Comparison of ENCODE assay signal across 35 cellular contexts in the genomic region with DNA sequence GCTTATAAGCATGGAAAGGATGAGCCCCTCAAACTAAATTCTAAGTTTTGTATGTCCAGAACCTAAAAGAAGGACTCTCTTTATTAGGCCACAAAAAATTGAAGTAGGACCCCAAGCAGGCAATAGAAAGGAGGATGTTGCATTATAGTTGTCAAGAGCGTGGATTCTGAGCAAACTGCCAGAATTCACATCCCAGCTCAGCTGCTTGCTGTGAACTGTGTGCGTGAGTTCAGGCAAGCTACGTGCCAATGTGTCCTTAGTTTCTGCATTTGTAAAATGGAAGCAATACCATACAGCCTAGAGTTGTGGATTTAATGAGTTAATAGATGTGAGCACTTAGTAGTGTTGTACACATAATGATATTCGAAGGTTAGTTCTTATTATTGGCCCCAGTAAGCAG.
"Had no signal": no experiment of that assay in that cellular context is flagged by ENCODE, and none has a peak within 500 bp of the region (broad histone marks: within the 10 kb centered on the region; RNA-seq: fewer than 3 reads in every experiment).

No MANE protein-coding gene starts in this region.

- H3K27me3 ChIP-seq: ascending aorta, cardiac muscle cell had no signal

- H3K36me3 ChIP-seq: ascending aorta, cardiac muscle cell, WERI-Rb-1 had no signal

- H3K4me1 Mint-ChIP-seq: activated CD4-positive, alpha-beta memory T cell treated with anti-CD3 and anti-CD28 coated beads, Interleukin-2, amount 10 ng/mL, durations not matched to agents 7 days and 5 days; activated CD4-positive, alpha-beta T cell treated with anti-CD3 and anti-CD28 coated beads for 36 hours; activated CD4-positive, alpha-beta T cell treated with anti-CD3 and anti-CD28 coated beads, Interleukin-2, amount 10 ng/mL, durations not matched to agents 7 days and 5 days; activated CD8-positive, alpha-beta memory T cell treated with anti-CD3 and anti-CD28 coated beads, Interleukin-2, amount 10 ng/mL, durations not matched to agents 7 days and 5 days; activated naive CD4-positive, alpha-beta T cell treated with anti-CD3 and anti-CD28 coated beads, Interleukin-2, amount 10 ng/mL, durations not matched to agents 7 days and 5 days; activated naive CD4-positive, alpha-beta T cell treated with anti-CD3 and anti-CD28 coated beads, Interleukin-2, amount 50 U/mL, for 24 hours; activated naive CD8-positive, alpha-beta T cell treated with anti-CD3 and anti-CD28 coated beads, Interleukin-2, amount 10 ng/mL, durations not matched to agents 7 days and 5 days; activated naive CD8-positive, alpha-beta T cell treated with anti-CD3 and anti-CD28 coated beads, Interleukin-2, amount 50 U/mL, for 24 hours had no signal

- H3K27me3 Mint-ChIP-seq: activated CD4-positive, alpha-beta T cell treated with anti-CD3 and anti-CD28 coated beads for 36 hours; activated CD4-positive, alpha-beta T cell treated with anti-CD3 and anti-CD28 coated beads, Interleukin-2, amount 10 ng/mL, durations not matched to agents 7 days and 5 days; activated naive CD4-positive, alpha-beta T cell treated with anti-CD3 and anti-CD28 coated beads, Interleukin-2, amount 10 ng/mL, durations not matched to agents 7 days and 5 days; activated naive CD4-positive, alpha-beta T cell treated with anti-CD3 and anti-CD28 coated beads, Interleukin-2, amount 50 U/mL, for 24 hours; activated naive CD8-positive, alpha-beta T cell; activated naive CD8-positive, alpha-beta T cell treated with anti-CD3 and anti-CD28 coated beads, Interleukin-2, amount 10 ng/mL, durations not matched to agents 7 days and 5 days; activated naive CD8-positive, alpha-beta T cell treated with anti-CD3 and anti-CD28 coated beads, Interleukin-2, amount 50 U/mL, for 24 hours; activated T-cell treated with anti-CD3 and anti-CD28 coated beads, Interleukin-2, amount 50 U/mL, for 24 hours had no signal

- H3K4me3 ChIP-seq: ascending aorta, cardiac muscle cell had no signal

- H3K36me3 Mint-ChIP-seq: activated CD8-positive, alpha-beta memory T cell treated with anti-CD3 and anti-CD28 coated beads, Interleukin-2, amount 10 ng/mL, durations not matched to agents 7 days and 5 days; activated naive CD4-positive, alpha-beta T cell treated with anti-CD3 and anti-CD28 coated beads, Interleukin-2, amount 10 ng/mL, durations not matched to agents 7 days and 5 days; activated naive CD4-positive, alpha-beta T cell treated with anti-CD3 and anti-CD28 coated beads, Interleukin-2, amount 50 U/mL, for 24 hours; activated naive CD8-positive, alpha-beta T cell; activated naive CD8-positive, alpha-beta T cell treated with anti-CD3 and anti-CD28 coated beads, Interleukin-2, amount 10 ng/mL, durations not matched to agents 7 days and 5 days; brain; WTC11 had no signal

- H3K4me1 ChIP-seq: ascending aorta had no signal

- DNase-seq: activated CD4-positive, alpha-beta memory T cell treated with anti-CD3 and anti-CD28 coated beads, Interleukin-2, amount 10 ng/mL, durations not matched to agents 7 days and 5 days; activated CD4-positive, alpha-beta T cell treated with anti-CD3 and anti-CD28 coated beads for 1 hour; activated CD4-positive, alpha-beta T cell treated with anti-CD3 and anti-CD28 coated beads for 36 hours; activated CD4-positive, alpha-beta T cell treated with anti-CD3 and anti-CD28 coated beads for 48 hours; activated CD4-positive, alpha-beta T cell treated with anti-CD3 and anti-CD28 coated beads, Interleukin-2, amount 10 ng/mL, durations not matched to agents 7 days and 5 days; activated CD4-positive, alpha-beta T cell treated with anti-CD3 and anti-CD28 coated beads, Interleukin-2, amount 50 U/mL, for 48 hours; activated CD4-positive, CD25-positive, alpha-beta regulatory T cell; activated CD8-positive, alpha-beta memory T cell treated with anti-CD3 and anti-CD28 coated beads for 24 hours; activated CD8-positive, alpha-beta memory T cell treated with anti-CD3 and anti-CD28 coated beads, Interleukin-2, amount 10 ng/mL, durations not matched to agents 7 days and 5 days; activated CD8-positive, alpha-beta memory T cell treated with anti-CD3 and anti-CD28 coated beads, Interleukin-2, amount 50 U/mL, for 48 hours; activated CD8-positive, alpha-beta T cell treated with anti-CD3 and anti-CD28 coated beads, Interleukin-2, amount 10 ng/mL, durations not matched to agents 7 days and 5 days; activated effector memory CD4-positive, alpha-beta T cell treated with Interleukin-2 at 50 U/mL for 16 hours; activated gamma-delta T cell; activated naive CD4-positive, alpha-beta T cell treated with anti-CD3 and anti-CD28 coated beads, Interleukin-2, amount 10 ng/mL, durations not matched to agents 7 days and 5 days; activated naive CD4-positive, alpha-beta T cell treated with Interleukin-2 at 50 U/mL for 16 hours; activated naive CD8-positive, alpha-beta T cell treated with anti-CD3 and anti-CD28 coated beads, Interleukin-2, amount 10 ng/mL, durations not matched to agents 7 days and 5 days; activated naive CD8-positive, alpha-beta T cell treated with anti-CD3 and anti-CD28 coated beads, Interleukin-2, amount 50 U/mL, for 24 hours; activated T-cell treated with anti-CD3 and anti-CD28 coated beads, Interleukin-2, amount 50 U/mL, for 24 hours; activated T-cell treated with anti-CD3 and anti-CD28 coated beads, Interleukin-2, amount 50 U/mL, for 48 hours; amygdala; central memory CD4-positive, alpha-beta T cell; T-helper 1 cell; T-helper 2 cell; T-helper 9 cell had no signal

- ATAC-seq: activated CD4-positive, alpha-beta T cell treated with anti-CD3 and anti-CD28 coated beads for 36 hours; activated CD4-positive, CD25-positive, alpha-beta regulatory T cell treated with anti-CD3 and anti-CD28 coated beads, Interleukin-2, amount 50 U/mL, for 24 hours; activated CD8-positive, alpha-beta memory T cell treated with anti-CD3 and anti-CD28 coated beads, Interleukin-2, amount 10 ng/mL, durations not matched to agents 7 days and 5 days; activated CD8-positive, alpha-beta T cell treated with anti-CD3 and anti-CD28 coated beads, Interleukin-2, amount 10 ng/mL, durations not matched to agents 7 days and 5 days; activated naive CD8-positive, alpha-beta T cell treated with anti-CD3 and anti-CD28 coated beads, Interleukin-2, amount 50 U/mL, for 24 hours had no signal

- H3K27ac Mint-ChIP-seq: activated CD4-positive, alpha-beta memory T cell treated with anti-CD3 and anti-CD28 coated beads, Interleukin-2, amount 10 ng/mL, durations not matched to agents 7 days and 5 days; activated CD4-positive, alpha-beta T cell treated with anti-CD3 and anti-CD28 coated beads for 36 hours; activated CD4-positive, alpha-beta T cell treated with anti-CD3 and anti-CD28 coated beads, Interleukin-2, amount 10 ng/mL, durations not matched to agents 7 days and 5 days; activated CD8-positive, alpha-beta memory T cell treated with anti-CD3 and anti-CD28 coated beads, Interleukin-2, amount 10 ng/mL, durations not matched to agents 7 days and 5 days; activated CD8-positive, alpha-beta T cell treated with anti-CD3 and anti-CD28 coated beads, Interleukin-2, amount 10 ng/mL, durations not matched to agents 7 days and 5 days; activated naive CD4-positive, alpha-beta T cell treated with anti-CD3 and anti-CD28 coated beads, Interleukin-2, amount 10 ng/mL, durations not matched to agents 7 days and 5 days; activated naive CD4-positive, alpha-beta T cell treated with anti-CD3 and anti-CD28 coated beads, Interleukin-2, amount 50 U/mL, for 24 hours; activated naive CD8-positive, alpha-beta T cell; activated naive CD8-positive, alpha-beta T cell treated with anti-CD3 and anti-CD28 coated beads, Interleukin-2, amount 10 ng/mL, durations not matched to agents 7 days and 5 days; activated naive CD8-positive, alpha-beta T cell treated with anti-CD3 and anti-CD28 coated beads, Interleukin-2, amount 50 U/mL, for 24 hours; activated T-cell treated with anti-CD3 and anti-CD28 coated beads, Interleukin-2, amount 50 U/mL, for 24 hours; activated T-helper 2 cell treated with anti-CD3 and anti-CD28 coated beads, Interferon-gamma antibody, Interleukin-2, Interleukin-4, amounts not matched to agents 10 μg/mL and 5 μg/mL and 100 μg/mL, durations not matched to agents 14 hours and 24 hours and 36 hours; T-helper 1 cell treated with Interleukin-12 subunit alpha and Interleukin-12 subunit beta and Interleukin-4 antibody, amounts not matched to agents 30 μg/mL and 1 μg/mL, for 36 hours; T-helper 2 cell treated with Interferon-gamma antibody and Interleukin-4, amounts not matched to agents 5 μg/mL and 100 μg/mL, for 36 hours; WTC11 had no signal

- H3K4me3 Mint-ChIP-seq: activated CD4-positive, alpha-beta memory T cell treated with anti-CD3 and anti-CD28 coated beads, Interleukin-2, amount 10 ng/mL, durations not matched to agents 7 days and 5 days; activated CD4-positive, alpha-beta T cell treated with anti-CD3 and anti-CD28 coated beads for 36 hours; activated CD4-positive, alpha-beta T cell treated with anti-CD3 and anti-CD28 coated beads, Interleukin-2, amount 10 ng/mL, durations not matched to agents 7 days and 5 days; activated CD8-positive, alpha-beta memory T cell treated with anti-CD3 and anti-CD28 coated beads, Interleukin-2, amount 10 ng/mL, durations not matched to agents 7 days and 5 days; activated CD8-positive, alpha-beta T cell treated with anti-CD3 and anti-CD28 coated beads, Interleukin-2, amount 10 ng/mL, durations not matched to agents 7 days and 5 days; activated naive CD4-positive, alpha-beta T cell treated with anti-CD3 and anti-CD28 coated beads, Interleukin-2, amount 10 ng/mL, durations not matched to agents 7 days and 5 days; activated naive CD4-positive, alpha-beta T cell treated with anti-CD3 and anti-CD28 coated beads, Interleukin-2, amount 50 U/mL, for 24 hours; activated naive CD8-positive, alpha-beta T cell; activated naive CD8-positive, alpha-beta T cell treated with anti-CD3 and anti-CD28 coated beads, Interleukin-2, amount 10 ng/mL, durations not matched to agents 7 days and 5 days; activated naive CD8-positive, alpha-beta T cell treated with anti-CD3 and anti-CD28 coated beads, Interleukin-2, amount 50 U/mL, for 24 hours; activated T-cell treated with anti-CD3 and anti-CD28 coated beads, Interleukin-2, amount 50 U/mL, for 24 hours; brain; T-helper 1 cell treated with Interleukin-12 subunit alpha and Interleukin-12 subunit beta and Interleukin-4 antibody, amounts not matched to agents 30 μg/mL and 1 μg/mL, for 36 hours; T-helper 2 cell treated with Interferon-gamma antibody and Interleukin-4, amounts not matched to agents 5 μg/mL and 100 μg/mL, for 36 hours; WTC11 had no signal

- H3K9me3 ChIP-seq: ascending aorta had no signal

- H3K9me3 Mint-ChIP-seq: activated CD4-positive, alpha-beta memory T cell treated with anti-CD3 and anti-CD28 coated beads, Interleukin-2, amount 10 ng/mL, durations not matched to agents 7 days and 5 days; activated CD4-positive, alpha-beta T cell treated with anti-CD3 and anti-CD28 coated beads, Interleukin-2, amount 10 ng/mL, durations not matched to agents 7 days and 5 days; activated naive CD4-positive, alpha-beta T cell treated with anti-CD3 and anti-CD28 coated beads, Interleukin-2, amount 10 ng/mL, durations not matched to agents 7 days and 5 days; activated naive CD4-positive, alpha-beta T cell treated with anti-CD3 and anti-CD28 coated beads, Interleukin-2, amount 50 U/mL, for 24 hours; activated naive CD8-positive, alpha-beta T cell treated with anti-CD3 and anti-CD28 coated beads, Interleukin-2, amount 10 ng/mL, durations not matched to agents 7 days and 5 days; activated naive CD8-positive, alpha-beta T cell treated with anti-CD3 and anti-CD28 coated beads, Interleukin-2, amount 50 U/mL, for 24 hours; activated T-cell treated with anti-CD3 and anti-CD28 coated beads, Interleukin-2, amount 50 U/mL, for 24 hours; activated T-helper 2 cell treated with anti-CD3 and anti-CD28 coated beads, Interferon-gamma antibody, Interleukin-2, Interleukin-4, amounts not matched to agents 10 μg/mL and 5 μg/mL and 100 μg/mL, durations not matched to agents 14 hours and 24 hours and 36 hours; brain; T-helper 1 cell treated with Interleukin-12 subunit alpha and Interleukin-12 subunit beta and Interleukin-4 antibody, amounts not matched to agents 30 μg/mL and 1 μg/mL, for 36 hours; T-helper 2 cell treated with Interferon-gamma antibody and Interleukin-4, amounts not matched to agents 5 μg/mL and 100 μg/mL, for 36 hours; WTC11 had no signal

- H3K27ac ChIP-seq: ascending aorta, cardiac muscle cell, WERI-Rb-1 had no signal
